Comparison of ENCODE assay signal across 1 cellular context in the genomic region with DNA sequence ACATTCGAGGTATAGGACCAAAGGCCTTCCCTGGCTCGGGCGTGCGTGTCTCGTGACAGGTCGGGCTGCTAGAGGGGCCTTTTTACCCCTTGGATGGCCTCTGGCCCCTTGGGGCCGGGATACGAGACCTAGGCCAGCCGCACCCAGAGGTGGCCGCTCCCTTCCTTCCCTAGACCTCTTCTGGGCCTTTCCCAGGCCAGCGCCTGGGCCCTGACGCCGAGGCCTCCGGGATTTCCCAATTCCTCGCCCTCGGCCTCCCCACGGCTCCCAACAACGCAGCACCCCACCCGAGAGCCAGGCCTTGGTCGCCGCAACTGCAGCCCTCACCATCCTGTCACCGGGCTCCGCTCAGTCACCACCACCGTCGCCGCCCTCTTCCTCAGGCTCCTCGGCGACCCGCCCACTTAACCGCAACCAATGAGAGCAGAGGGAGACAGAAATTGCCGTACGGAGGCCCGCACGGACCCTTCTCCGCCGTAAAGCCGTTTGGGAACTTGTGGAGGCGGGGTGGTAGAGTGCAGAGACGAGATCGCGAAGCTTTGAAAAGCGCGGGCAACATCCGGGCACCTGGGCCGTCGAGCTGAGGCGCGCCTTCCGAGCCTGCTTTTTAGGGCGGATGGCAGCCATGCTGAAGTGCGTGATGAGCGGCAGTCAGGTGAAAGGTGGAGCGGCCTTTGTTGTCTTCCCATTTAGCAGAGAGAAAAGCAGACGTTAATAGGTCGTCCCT.
TF ChIP-seq lines count a peak whose summit lies in the region.

TSS of gene RAD9B (plus strand) at position 610 of the 727 bp plus-strand sequence. CDS start at position 617, 7 bp downstream.
TSS of gene VPS29 (minus strand) at position 390 of the 727 bp plus-strand sequence. CDS start at position 330, 60 bp downstream.

TF ChIP-seq in SK-N-SH treated with all-trans-retinoic acid at 6 μM for 48 hours, 23 proteins besides CTCF, POLR2A, EP300 and RAD21 (continued from another document):
- no peak; the same call in 1 of the 2 replicates for TF ChIP-seq ZNF70 (CRISPR knock-in tag; IDR thresholded peaks at IDR 0.05)
- no peak for TF ChIP-seq PATZ1 (CRISPR knock-in tag; IDR thresholded peaks at IDR 0.05; ENCODE audit: borderline replicate concordance)
- no peak for TF ChIP-seq OSR1 (CRISPR knock-in tag; IDR thresholded peaks at IDR 0.05)
